10 cellular contexts compared by ENCODE assay signal in genomic region chr10:118035358-118036031, GRCh38. TPM values are rescaled to one million over a fixed set of nuclear protein-coding genes. Genes with fewer than 3 reads are reported as not detected.
DNase-seq lines count a peak whose midpoint lies in the region; ATAC-seq lines count a peak whose summit lies in the region.
"Had no signal": no experiment of that assay in that cellular context is flagged by ENCODE, and none has a peak within 500 bp of the region (broad histone marks: within the 10 kb centered on the region; RNA-seq: fewer than 3 reads in every experiment).

No MANE protein-coding gene starts in this region.

- H3K4me3 Mint-ChIP-seq in activated CD4-positive, alpha-beta T cell treated with anti-CD3 and anti-CD28 coated beads for 36 hours, result no peak overlapping the region
- H3K4me3 Mint-ChIP-seq in naive thymus-derived CD8-positive, alpha-beta T cell, result peak overlapping the region in 9 of 10 donors; percentile 5 to 63 (median 36)

- intact Hi-C loops in activated CD4-positive, alpha-beta T cell treated with anti-CD3 and anti-CD28 coated beads for 36 hours (cut with DNase I, micrococcal nuclease), result no loop called here

- H3K27me3 Mint-ChIP-seq in activated CD4-positive, alpha-beta T cell treated with anti-CD3 and anti-CD28 coated beads for 36 hours, result no peaks in the 10 kb centered on the region
- no peaks in the 10 kb centered on the region for H3K27me3 Mint-ChIP-seq in naive thymus-derived CD8-positive, alpha-beta T cell

- H3K27ac Mint-ChIP-seq in activated CD4-positive, alpha-beta T cell treated with anti-CD3 and anti-CD28 coated beads for 36 hours, result no peak overlapping the region
- H3K27ac Mint-ChIP-seq in naive thymus-derived CD8-positive, alpha-beta T cell, result peak overlapping the region in 8 of 10 donors; percentile 20 to 89 (median 64)

- ATAC-seq in activated CD4-positive, alpha-beta T cell treated with anti-CD3 and anti-CD28 coated beads for 36 hours, result peak; percentile 51
- peak; percentile 61 to 84 for ATAC-seq in naive thymus-derived CD8-positive, alpha-beta T cell
- no peak for ATAC-seq in HG03280 (IDR thresholded peaks at IDR 0.05; ENCODE audit: unreplicated experiment)
- no peak for ATAC-seq in GM18520 (IDR thresholded peaks at IDR 0.05; ENCODE audit: unreplicated experiment)

- no peak for DNase-seq in activated CD4-positive, alpha-beta T cell treated with anti-CD3 and anti-CD28 coated beads for 36 hours
- DNase-seq in activated CD4-positive, alpha-beta T cell treated with anti-CD3 and anti-CD28 coated beads for 1 hour, result no peak
- DNase-seq in NCI-H526 treated with DMSO at 0.1 percent for 48 hours (lab: John Stamatoyannopoulos, UW) (peak; percentile 0), amniotic epithelial cell (ENCODE audit: low read depth) (peak; percentile 51), 8988T (no peak)
- DNase-seq in naive thymus-derived CD8-positive, alpha-beta T cell, result peak in 2 of 10 donors; percentile 30 to 37
- DNase-seq: DMS53, NCI-H2029 had no signal

- peaks cover 28% of the 10 kb centered on the region for H3K4me1 Mint-ChIP-seq in activated CD4-positive, alpha-beta T cell treated with anti-CD3 and anti-CD28 coated beads for 36 hours
- H3K4me1 Mint-ChIP-seq in naive thymus-derived CD8-positive, alpha-beta T cell, result peaks cover 9 to 52% (median 35%) of the 10 kb centered on the region in 4 donors

- CTCF ChIA-PET in activated CD4-positive, alpha-beta T cell treated with anti-CD3 and anti-CD28 coated beads for 36 hours (lab: Charles Lee), result interaction anchor here (1.0 kb wide), 1 partner anchor 29 kb away, joined by 5 read pairs; no protein-coding TSS in a partner anchor

- H3K9me3 Mint-ChIP-seq in activated CD4-positive, alpha-beta T cell treated with anti-CD3 and anti-CD28 coated beads for 36 hours (ENCODE audit: low read depth), result no peaks in the 10 kb centered on the region
- H3K9me3 Mint-ChIP-seq in naive thymus-derived CD8-positive, alpha-beta T cell, result no peaks in the 10 kb centered on the region

- POLR2A ChIA-PET in activated CD4-positive, alpha-beta T cell treated with anti-CD3 and anti-CD28 coated beads for 36 hours (lab: Charles Lee), result no interaction called here
- POLR2A ChIA-PET in naive thymus-derived CD8-positive, alpha-beta T cell (lab: Charles Lee), result no interaction called here

- H3K36me3 Mint-ChIP-seq in activated CD4-positive, alpha-beta T cell treated with anti-CD3 and anti-CD28 coated beads for 36 hours (ENCODE audit: low read depth), result peaks cover 19% of the 10 kb centered on the region
- peaks cover 6 to 38% (median 17%) of the 10 kb centered on the region in 3 donors for H3K36me3 Mint-ChIP-seq in naive thymus-derived CD8-positive, alpha-beta T cell

RNA-seq across cellular contexts. Expression of gene RAB11FIP2, which starts 11.2 kb away (rescaled TPM):
- total RNA-seq in activated CD4-positive, alpha-beta T cell treated with anti-CD3 and anti-CD28 coated beads for 36 hours, result 10 to 100 TPM in 1 of 2 experiments, 1 to 10 TPM in 1; 9.7 to 12.5 TPM
- 10 to 100 TPM; 26.6 TPM for total RNA-seq in naive thymus-derived CD8-positive, alpha-beta T cell
- polyA plus RNA-seq in naive thymus-derived CD8-positive, alpha-beta T cell, result 10 to 100 TPM in 1 of 3 donors, 1 to 10 TPM in 2; 6.9 to 11.3 (median 7.0) TPM

Comparison
In these comparisons a context has a peak if more than half of its experiments do, and no peak if none do; other contexts are left out.
1. ATAC-seq: peak in activated CD4-positive, alpha-beta T cell treated with anti-CD3 and anti-CD28 coated beads for 36 hours (single experiment) and naive thymus-derived CD8-positive, alpha-beta T cell (2 of 2); none in HG03280 (single experiment) and GM18520 (single experiment).
2. DNase-seq: peak in NCI-H526 treated with DMSO at 0.1 percent for 48 hours (single experiment) and amniotic epithelial cell (single experiment); none in activated CD4-positive, alpha-beta T cell treated with anti-CD3 and anti-CD28 coated beads for 36 hours (single experiment), activated CD4-positive, alpha-beta T cell treated with anti-CD3 and anti-CD28 coated beads for 1 hour (single experiment) and 8988T (single experiment).